27 cellular contexts compared by ENCODE assay signal in genomic region chr4:98544141-98544817, GRCh38.
DNase-seq lines count a peak whose midpoint lies in the region; ATAC-seq and TF ChIP-seq lines count a peak whose summit lies in the region.
"Had no signal": no experiment of that assay in that cellular context is flagged by ENCODE, and none has a peak within 500 bp of the region (broad histone marks: within the 10 kb centered on the region; RNA-seq: fewer than 3 reads in every experiment).

No MANE protein-coding gene starts in this region.

- dilution Hi-C loops in IMR-90 (cut with HindIII; ENCODE audit: low sequenced_read_pairs, unreplicated experiment), result no loop called here

- intact Hi-C loops in IMR-90 (cut with micrococcal nuclease), result no loop called here
- intact Hi-C loops in lower leg skin (cut with DNase I; ENCODE audit: low total_unique reads), result no loop called here

- H2AK5ac ChIP-seq in IMR-90 (ENCODE audit: low read depth, low read length), result peak overlapping the region; percentile 24; the same call in 1 of the 2 replicates

- H3K27ac ChIP-seq in IMR-90 (ENCODE audit: insufficient read depth, low read length), result no peak overlapping the region
- H3K27ac ChIP-seq: brain microvascular endothelial cell, foreskin keratinocyte, hepatocyte, SJCRH30, vagina had no signal

- no peak overlapping the region for H3K4me3 ChIP-seq in IMR-90 (ENCODE audit: insufficient read depth, low read depth, low read length)
- H3K4me3 ChIP-seq in lower leg skin (ENCODE audit: low read depth, poor library complexity, severe bottlenecking), result no peak overlapping the region
- H3K4me3 ChIP-seq: hepatocyte, SJCRH30, smooth muscle cell, vagina had no signal

- no peaks in the 10 kb centered on the region for H3K27me3 ChIP-seq in IMR-90 (ENCODE audit: control insufficient read depth, insufficient read depth, low read length)
- H3K27me3 ChIP-seq: brain microvascular endothelial cell, foreskin keratinocyte, hepatocyte, SJCRH30, vagina had no signal

- H3K27me3 Mint-ChIP-seq in activated CD4-positive, alpha-beta T cell treated with anti-CD3 and anti-CD28 coated beads, Interleukin-2, amount 10 ng/mL, durations not matched to agents 7 days and 5 days, result no peaks in the 10 kb centered on the region
- H3K27me3 Mint-ChIP-seq in activated naive CD8-positive, alpha-beta T cell treated with anti-CD3 and anti-CD28 coated beads for 36 hours, result no peaks in the 10 kb centered on the region
- H3K27me3 Mint-ChIP-seq in neural crest cell (ENCODE audit: low read depth), result no peaks in the 10 kb centered on the region
- no peaks in the 10 kb centered on the region for H3K27me3 Mint-ChIP-seq in WTC11 (ENCODE audit: low read depth)
- H3K27me3 Mint-ChIP-seq: memory B cell, T-cell had no signal

- H3K9ac ChIP-seq in IMR-90 (ENCODE audit: low read depth, low read length), result no peak overlapping the region

- POLR2A ChIA-PET in activated CD4-positive, alpha-beta T cell treated with anti-CD3 and anti-CD28 coated beads, Interleukin-2, amount 10 ng/mL, durations not matched to agents 7 days and 5 days (lab: Charles Lee), result no interaction called here
- POLR2A ChIA-PET in IMR-90 (lab: Charles Lee; ENCODE audit: unreplicated experiment) (no interaction called here), WTC11 (lab: Charles Lee) (no interaction called here)

- H3K36me3 ChIP-seq in IMR-90 (ENCODE audit: control insufficient read depth, insufficient read depth, low read length), result no peaks in the 10 kb centered on the region; the same call in 1 of the 2 replicates
- H3K36me3 ChIP-seq: brain microvascular endothelial cell, SJCRH30, vagina had no signal

- H3K4me1 ChIP-seq in IMR-90 (ENCODE audit: control insufficient read depth, insufficient read depth, low read length), result peaks cover 3% of the 10 kb centered on the region; the same call in 1 of the 2 replicates
- H3K4me1 ChIP-seq: SJCRH30, vagina had no signal

- H3K9me3 Mint-ChIP-seq in activated CD4-positive, alpha-beta T cell treated with anti-CD3 and anti-CD28 coated beads, Interleukin-2, amount 10 ng/mL, durations not matched to agents 7 days and 5 days, result peaks cover 3% of the 10 kb centered on the region
- H3K9me3 Mint-ChIP-seq in activated naive CD8-positive, alpha-beta T cell treated with anti-CD3 and anti-CD28 coated beads for 36 hours, result no peaks in the 10 kb centered on the region
- H3K9me3 Mint-ChIP-seq in neural crest cell (no peaks in the 10 kb centered on the region), WTC11 (no peaks in the 10 kb centered on the region)
- H3K9me3 Mint-ChIP-seq: memory B cell; stimulated activated effector memory CD8-positive, alpha-beta T cell treated with anti-CD3 and anti-CD28 coated beads, Interleukin-12 subunit alpha, Interleukin-12 subunit beta, amount 100 ng/mL, for 72 hours; T-cell had no signal

- H3K9me3 ChIP-seq in IMR-90 (ENCODE audit: control insufficient read depth, insufficient read depth, low read length), result no peaks in the 10 kb centered on the region
- H3K9me3 ChIP-seq: SJCRH30, vagina had no signal

- H3K27ac Mint-ChIP-seq in activated CD4-positive, alpha-beta T cell treated with anti-CD3 and anti-CD28 coated beads, Interleukin-2, amount 10 ng/mL, durations not matched to agents 7 days and 5 days, result peak overlapping the region; percentile 47
- H3K27ac Mint-ChIP-seq in activated naive CD8-positive, alpha-beta T cell treated with anti-CD3 and anti-CD28 coated beads for 36 hours, result peak overlapping the region; percentile 8
- H3K27ac Mint-ChIP-seq in neural crest cell (ENCODE audit: unreplicated experiment), result peak overlapping the region; percentile 70
- H3K27ac Mint-ChIP-seq in WTC11, result no peak overlapping the region; the same call in 1 of the 2 replicates
- H3K27ac Mint-ChIP-seq: memory B cell; stimulated activated effector memory CD8-positive, alpha-beta T cell treated with anti-CD3 and anti-CD28 coated beads, Interleukin-12 subunit alpha, Interleukin-12 subunit beta, amount 100 ng/mL, for 72 hours had no signal

- H4K20me1 ChIP-seq in IMR-90 (ENCODE audit: insufficient read depth, low read length), result 0 out of 2 replicates have a peak, but pooled peaks cover 3% of the 10 kb centered on the region

- H4K5ac ChIP-seq in IMR-90 (ENCODE audit: low read depth, low read length), result no peak overlapping the region

- no peak overlapping the region for H3K4me2 ChIP-seq in IMR-90 (ENCODE audit: low read depth, low read length)
- H3K4me2 ChIP-seq: hepatocyte, smooth muscle cell had no signal

- no peak for DNase-seq in activated CD4-positive, alpha-beta T cell treated with anti-CD3 and anti-CD28 coated beads, Interleukin-2, amount 10 ng/mL, durations not matched to agents 7 days and 5 days
- DNase-seq in activated CD4-positive, alpha-beta T cell treated with anti-CD3 and anti-CD28 coated beads for 1 hour, result no peak
- DNase-seq in IMR-90 (no peak), neural crest cell (ENCODE audit: low read depth, low spot score) (no peak), lower leg skin (ENCODE audit: low spot score in 2 of 2) (no peak), nucleus accumbens (lab: John Stamatoyannopoulos, UW) (no peak), WTC11 (ENCODE audit: low spot score) (no peak)
- no peak for DNase-seq in activated naive CD8-positive, alpha-beta T cell treated with anti-CD3 and anti-CD28 coated beads for 36 hours
- DNase-seq: activated CD4-positive, alpha-beta T cell treated with anti-CD3 and anti-CD28 coated beads, Interleukin-2, amount 50 U/mL, for 48 hours; activated T-cell treated with anti-CD3 and anti-CD28 coated beads, Interleukin-2, amount 50 U/mL, for 1 hour; brain microvascular endothelial cell; effector CD8-positive, alpha-beta T cell; erythroblast; foreskin keratinocyte; GOT3; KBM-7; left colon; NCI-H69; retina; SJCRH30; stimulated activated CD4-positive, alpha-beta T cell treated with anti-CD3 and anti-CD28 coated beads, Interleukin-2, amount 100 ng/mL, for 48 hours; T-cell had no signal

- H3K4me1 Mint-ChIP-seq in activated CD4-positive, alpha-beta T cell treated with anti-CD3 and anti-CD28 coated beads, Interleukin-2, amount 10 ng/mL, durations not matched to agents 7 days and 5 days, result peaks cover 16% of the 10 kb centered on the region
- H3K4me1 Mint-ChIP-seq in activated naive CD8-positive, alpha-beta T cell treated with anti-CD3 and anti-CD28 coated beads for 36 hours, result peaks cover 14% of the 10 kb centered on the region
- H3K4me1 Mint-ChIP-seq in neural crest cell (peaks cover 30% of the 10 kb centered on the region), WTC11 (peaks cover 17% of the 10 kb centered on the region)

- no peak overlapping the region for H2BK5ac ChIP-seq in IMR-90 (ENCODE audit: low read depth, low read length, poor library complexity, severe bottlenecking)

- ATAC-seq in IMR-90 (ENCODE audit: low read depth) (no peak), WTC11 (no peak)
- ATAC-seq: foreskin keratinocyte; left colon; stimulated activated effector memory CD8-positive, alpha-beta T cell treated with anti-CD3 and anti-CD28 coated beads, Interleukin-12 subunit alpha, Interleukin-12 subunit beta, amount 100 ng/mL, for 72 hours had no signal

- H4K8ac ChIP-seq in IMR-90 (ENCODE audit: low read depth in 2 of 2, low read length in 2 of 2), result no peak overlapping the region

- CTCF ChIA-PET in activated CD4-positive, alpha-beta T cell treated with anti-CD3 and anti-CD28 coated beads, Interleukin-2, amount 10 ng/mL, durations not matched to agents 7 days and 5 days (lab: Charles Lee), result interaction anchor here (0.9 to 1.7 kb wide), 3 partner anchors 10 to 76 kb away, joined by 3 to 5 read pairs (median 4); no protein-coding TSS in a partner anchor
- CTCF ChIA-PET in IMR-90 (lab: Yijun Ruan, JAX), result interaction anchor here (0.6 kb wide), 1 partner anchor 1411 kb away, joined by 3 read pairs; no protein-coding TSS in a partner anchor
- CTCF ChIA-PET in WTC11 (lab: Charles Lee), result no interaction called here

- no peak overlapping the region for H4K91ac ChIP-seq in IMR-90 (ENCODE audit: insufficient read depth, low read depth, low read length)

- TF ChIP-seq POLR2A in IMR-90 (IDR thresholded peaks at IDR 0.05; ENCODE audit: low read depth, low read length) (no peak), lower leg skin (IDR thresholded peaks at IDR 0.05) (no peak)

- no peak overlapping the region for H2BK120ac ChIP-seq in IMR-90 (ENCODE audit: low read depth, low read length)

- H3K9me1 ChIP-seq in IMR-90 (ENCODE audit: insufficient read depth, low read length), result peaks cover 7% of the 10 kb centered on the region

- BruUV-seq in IMR-90 (replicated peaks; lab: Mats Ljungman, UMichigan), result no TSS peak

- H2AFZ ChIP-seq in IMR-90 (replicated peaks; ENCODE audit: low read length, poor library complexity), result no peak overlapping the region
- H2AFZ ChIP-seq: hepatocyte had no signal

- no peak for TF ChIP-seq RAD21 in IMR-90 (IDR thresholded peaks at IDR 0.05; ENCODE audit: low read length)

- no peak overlapping the region for H3K14ac ChIP-seq in IMR-90 (replicated peaks; ENCODE audit: low read depth, low read length)

- no peaks in the 10 kb centered on the region for H3K36me3 Mint-ChIP-seq in activated CD4-positive, alpha-beta T cell treated with anti-CD3 and anti-CD28 coated beads, Interleukin-2, amount 10 ng/mL, durations not matched to agents 7 days and 5 days (ENCODE audit: low read depth)
- peaks cover 3% of the 10 kb centered on the region for H3K36me3 Mint-ChIP-seq in activated naive CD8-positive, alpha-beta T cell treated with anti-CD3 and anti-CD28 coated beads for 36 hours
- H3K36me3 Mint-ChIP-seq in neural crest cell (ENCODE audit: low read depth), result no peaks in the 10 kb centered on the region
- no peaks in the 10 kb centered on the region for H3K36me3 Mint-ChIP-seq in WTC11
- H3K36me3 Mint-ChIP-seq: memory B cell; stimulated activated effector memory CD8-positive, alpha-beta T cell treated with anti-CD3 and anti-CD28 coated beads, Interleukin-12 subunit alpha, Interleukin-12 subunit beta, amount 100 ng/mL, for 72 hours; T-cell had no signal

- no peak overlapping the region for H2BK15ac ChIP-seq in IMR-90 (ENCODE audit: low read depth, low read length)

- in situ Hi-C loops in IMR-90 (cut with MboI; ENCODE audit: low sequenced_read_pairs), result no loop called here

- no peak for TF ChIP-seq CTCF in IMR-90 (conservative IDR thresholded peaks at IDR 0.05; ENCODE audit: low read depth, low read length)
- no peak for TF ChIP-seq CTCF in neural crest cell (conservative IDR thresholded peaks at IDR 0.05)
- TF ChIP-seq CTCF in lower leg skin (IDR thresholded peaks at IDR 0.05), result no peak
- TF ChIP-seq CTCF in WTC11 (IDR thresholded peaks at IDR 0.05), result no peak

- no peak overlapping the region for H2AK9ac ChIP-seq in IMR-90 (replicated peaks; ENCODE audit: low read depth, low read length, poor library complexity)

- no peak overlapping the region for H3K56ac ChIP-seq in IMR-90 (ENCODE audit: extremely low read depth, insufficient read depth, low read length)

- WGBS in IMR-90 (ENCODE audit: extremely low coverage in 2 of 2, insufficient read length in 1 of 2), 2 experiments, result 94% methylated on average over 4 of the region's 5 CpGs; no CpG with 5 or more reads in 1 of the 2 experiments
- 79 to 87% methylated on average over 5 of the region's 5 CpGs for WGBS in lower leg skin, 2 donors

- no peak overlapping the region for H2BK20ac ChIP-seq in IMR-90 (ENCODE audit: low read depth, low read length)

- no peak overlapping the region for H3K23ac ChIP-seq in IMR-90 (ENCODE audit: low read depth, low read length)

- no peak overlapping the region for H3K4me3 Mint-ChIP-seq in activated CD4-positive, alpha-beta T cell treated with anti-CD3 and anti-CD28 coated beads, Interleukin-2, amount 10 ng/mL, durations not matched to agents 7 days and 5 days
- H3K4me3 Mint-ChIP-seq in activated naive CD8-positive, alpha-beta T cell treated with anti-CD3 and anti-CD28 coated beads for 36 hours, result no peak overlapping the region
- H3K4me3 Mint-ChIP-seq in neural crest cell, result no peak overlapping the region
- no peak overlapping the region for H3K4me3 Mint-ChIP-seq in WTC11
- H3K4me3 Mint-ChIP-seq: memory B cell; stimulated activated effector memory CD8-positive, alpha-beta T cell treated with anti-CD3 and anti-CD28 coated beads, Interleukin-12 subunit alpha, Interleukin-12 subunit beta, amount 100 ng/mL, for 72 hours had no signal

- no peak overlapping the region for H3K4ac ChIP-seq in IMR-90 (ENCODE audit: low read depth, low read length)

- H3K18ac ChIP-seq in IMR-90 (ENCODE audit: low read depth, low read length), result no peak overlapping the region

- peaks cover 35 to 62% of the 10 kb centered on the region in 2 experiments for H3K79me1 ChIP-seq in IMR-90 (ENCODE audit: low read depth in 1 of 2, low read length in 2 of 2)
